14 cellular contexts compared by ENCODE assay signal in genomic region chr17:65656390-65657250, GRCh38.
DNase-seq lines count a peak whose midpoint lies in the region; ATAC-seq, FAIRE-seq and TF ChIP-seq lines count a peak whose summit lies in the region.
"Had no signal": no experiment of that assay in that cellular context is flagged by ENCODE, and none has a peak within 500 bp of the region (broad histone marks: within the 10 kb centered on the region; RNA-seq: fewer than 3 reads in every experiment).

No MANE protein-coding gene starts in this region.

- no peaks in the 10 kb centered on the region for H3K9me3 Mint-ChIP-seq in H9
- H3K9me3 Mint-ChIP-seq: effector memory CD8-positive, alpha-beta T cell had no signal

- TF ChIP-seq POLR2A in body of pancreas (IDR thresholded peaks at IDR 0.05) = no peak

- no peak overlapping the region for H4K91ac ChIP-seq in H9 (ENCODE audit: insufficient read length, low read depth, low read length)

- H2AK5ac ChIP-seq in H9 (ENCODE audit: insufficient read length, low read length) = no peak overlapping the region

- no peak overlapping the region for H3K4me3 ChIP-seq in body of pancreas

- H3K23ac ChIP-seq in H9 (ENCODE audit: insufficient read length, low read depth, low read length) = no peak overlapping the region

- H3K4me3 Mint-ChIP-seq in H9 = no peak overlapping the region
- H3K4me3 Mint-ChIP-seq: effector memory CD8-positive, alpha-beta T cell; type B pancreatic cell had no signal

- no peaks in the 10 kb centered on the region for H3K4me1 ChIP-seq in H9 (ENCODE audit: insufficient read depth, low read length)
- no peaks in the 10 kb centered on the region for H3K4me1 ChIP-seq in body of pancreas

- H4K20me1 ChIP-seq in H9 (ENCODE audit: control insufficient read depth, insufficient read depth, insufficient read length) = no peaks in the 10 kb centered on the region

- no peak overlapping the region for H3K4me2 ChIP-seq in H9 (ENCODE audit: insufficient read depth, insufficient read length, low read length)

- no peak overlapping the region for H3K27ac Mint-ChIP-seq in H9
- H3K27ac Mint-ChIP-seq: effector memory CD8-positive, alpha-beta T cell; type B pancreatic cell had no signal

- no peak overlapping the region for H3K14ac ChIP-seq in H9 (ENCODE audit: insufficient read depth, low read length)

- H2BK15ac ChIP-seq in H9 (ENCODE audit: low read depth, low read length) = no peak overlapping the region

- in situ Hi-C loops in GM13977 (cut with MboI; ENCODE audit: low pct_unique_long_range_greater_than_20kb, low sequenced_read_pairs, unreplicated experiment) = no loop called here

- no peak overlapping the region for H3K27ac ChIP-seq in H9 (ENCODE audit: insufficient read length, low read depth, low read length)
- H3K27ac ChIP-seq in body of pancreas = no peak overlapping the region

- H2BK20ac ChIP-seq in H9 (ENCODE audit: low read depth, low read length, poor library complexity, severe bottlenecking) = no peak overlapping the region

- no CpG with 5 or more reads among the region's 7 CpGs for WGBS in H9 (ENCODE audit: extremely low coverage, insufficient read length, low lambda C conversion rate)
- 67 to 81% methylated on average over 7 of the region's 7 CpGs for WGBS in body of pancreas, 2 donors

- no peak overlapping the region for H3T11ph ChIP-seq in H9 (ENCODE audit: low read length)

- H3K27me3 ChIP-seq in H9 (ENCODE audit: insufficient read depth, low read length) (no peaks in the 10 kb centered on the region), body of pancreas (no peaks in the 10 kb centered on the region)

- no peak overlapping the region for H4K8ac ChIP-seq in H9 (replicated peaks; ENCODE audit: insufficient read length, low read depth, low read length)

- no peak overlapping the region for H3K4ac ChIP-seq in H9 (ENCODE audit: low read depth, low read length)

- no peaks in the 10 kb centered on the region for H3K9me3 ChIP-seq in H9 (ENCODE audit: control insufficient read depth, low read depth, low read length)
- no peaks in the 10 kb centered on the region for H3K9me3 ChIP-seq in body of pancreas

- no peak overlapping the region for H2BK5ac ChIP-seq in H9 (ENCODE audit: insufficient read length, low read length)

- peak; percentile 26 for DNase-seq in GM13977 (ENCODE audit: low spot score)
- DNase-seq in HT1080 (ENCODE audit: low read depth) = peak; percentile 6
- no peak for DNase-seq in omental fat pad (ENCODE audit: low spot score)
- no peak for DNase-seq in DMS153 treated with DMSO at 0.1 percent for 48 hours (lab: John Stamatoyannopoulos, UW; ENCODE audit: unreplicated experiment)
- no peak for DNase-seq in RCC 7860 (ENCODE audit: low spot score)
- no peak for DNase-seq in H9
- no peak for DNase-seq in body of pancreas
- DNase-seq: activated CD4-positive, alpha-beta T cell treated with anti-CD3 and anti-CD28 coated beads, Interleukin-2, amount 50 U/mL, for 4 hours; effector memory CD8-positive, alpha-beta T cell; H7; NCI-H1417 treated with DMSO at 0.1 percent for 48 hours; PC-3 had no signal

- H2AFZ ChIP-seq in H9 (ENCODE audit: low read length) = no peak overlapping the region

- no peaks in the 10 kb centered on the region for H3K27me3 Mint-ChIP-seq in H9 (ENCODE audit: low read depth)

- no peak for TF ChIP-seq CTCF in GM13977 (IDR thresholded peaks at IDR 0.05; ENCODE audit: extremely low read depth, insufficient read depth, missing control alignments)
- no peak for TF ChIP-seq CTCF in omental fat pad (IDR thresholded peaks at IDR 0.05)
- TF ChIP-seq CTCF in H9 (conservative IDR thresholded peaks at IDR 0.05) = no peak
- TF ChIP-seq CTCF in body of pancreas (IDR thresholded peaks at IDR 0.05) = no peak

- H3K4me1 Mint-ChIP-seq in H9 = peaks cover 7 to 11% of the 10 kb centered on the region in 2 experiments; a peak in 3 of 4 replicates

- H4K5ac ChIP-seq in H9 (ENCODE audit: insufficient read length, low read depth, low read length) = no peak overlapping the region

- H3K79me2 ChIP-seq in H9 (ENCODE audit: insufficient read depth, low read length) = no peaks in the 10 kb centered on the region

- no peaks in the 10 kb centered on the region for H3K36me3 ChIP-seq in body of pancreas (replicated peaks in 1 of 2; ENCODE audit: insufficient read depth in 1 of 2, low read depth in 2 of 2)

- no peak for FAIRE-seq in RCC 7860 (lab: Jason Lieb, UNC)

- peaks cover 0 to 1% (median 0%) of the 10 kb centered on the region in 3 experiments; a peak in 1 of 7 replicates for H3K36me3 Mint-ChIP-seq in H9 (ENCODE audit: insufficient read depth in 1 of 3, low read depth in 3 of 3)
- H3K36me3 Mint-ChIP-seq: type B pancreatic cell had no signal

- peak; percentile 58 for ATAC-seq in GM21515 (IDR thresholded peaks at IDR 0.05; ENCODE audit: unreplicated experiment)
- peak; percentile 75 for ATAC-seq in omental fat pad (ENCODE audit: low FRiP score)
- ATAC-seq in body of pancreas = no peak
- ATAC-seq: effector memory CD8-positive, alpha-beta T cell; PC-3 had no signal

- no peak overlapping the region for H3K9ac ChIP-seq in H9 (ENCODE audit: extremely low read depth, insufficient read length, low read length)

- no peak overlapping the region for H3K56ac ChIP-seq in H9 (ENCODE audit: insufficient read length, low read depth, low read length)

- no peak overlapping the region for H2BK12ac ChIP-seq in H9 (ENCODE audit: insufficient read length, low read depth, low read length)

- intact Hi-C loops in body of pancreas (cut with DNase I) = no loop called here

- H3K79me1 ChIP-seq in H9 (ENCODE audit: insufficient read depth, low read depth, low read length, poor library complexity, severe bottlenecking) = no peaks in the 10 kb centered on the region

- no peak overlapping the region for H2BK120ac ChIP-seq in H9 (ENCODE audit: low read depth, low read length, poor library complexity, severe bottlenecking)

- no peaks in the 10 kb centered on the region for H3K23me2 ChIP-seq in H9 (ENCODE audit: insufficient read length, low read depth, low read length, poor library complexity, severe bottlenecking)

- H3K18ac ChIP-seq in H9 (ENCODE audit: insufficient read length, low read depth, low read length) = no peak overlapping the region

Comparison
In these comparisons a context has a peak if more than half of its experiments do, and no peak if none do; other contexts are left out.
1. DNase-seq: peak in GM13977 (single experiment) and HT1080 (single experiment); none in omental fat pad (single experiment), DMS153 treated with DMSO at 0.1 percent for 48 hours (single experiment), RCC 7860 (single experiment), H9 (single experiment) and body of pancreas (0 of 4).